In genomic region chr2:152172201-152172805, GRCh38 we compare ENCODE assay signal across 8 cellular contexts. TPM values are rescaled to one million over a fixed set of nuclear protein-coding genes. Genes with fewer than 3 reads are reported as not detected.
DNase-seq lines count a peak whose midpoint lies in the region; ATAC-seq and TF ChIP-seq lines count a peak whose summit lies in the region.
"Not testable (repeated sequence)": the region's sequence is repeated elsewhere in the genome, so short reads cannot be mapped to it uniquely, and the experiment has no call there.

No MANE protein-coding gene starts in this region.

- not testable (repeated sequence) for H3K27ac ChIP-seq in CD4-positive, alpha-beta T cell (ENCODE audit: low read depth, low read length)
- peak overlapping the region; percentile 0 for H3K27ac ChIP-seq in osteoblast (ENCODE audit: low read depth, low read length)
- H3K27ac ChIP-seq in suprapubic skin = peak overlapping the region; percentile 72

- peak overlapping the region; percentile 50 for H3K27ac Mint-ChIP-seq in CD4-positive, alpha-beta T cell
- H3K27ac Mint-ChIP-seq in activated CD4-positive, alpha-beta T cell treated with anti-CD3 and anti-CD28 coated beads, Interleukin-2, amount 10 ng/mL, durations not matched to agents 7 days and 5 days = peak overlapping the region; percentile 41
- H3K27ac Mint-ChIP-seq in central memory CD8-positive, alpha-beta T cell (ENCODE audit: low read depth) = peak overlapping the region; percentile 5
- peak overlapping the region; percentile 37 for H3K27ac Mint-ChIP-seq in memory B cell

- H3K4me1 Mint-ChIP-seq in CD4-positive, alpha-beta T cell (ENCODE audit: low read depth) = peaks cover 67% of the 10 kb centered on the region
- peaks cover 47% of the 10 kb centered on the region for H3K4me1 Mint-ChIP-seq in activated CD4-positive, alpha-beta T cell treated with anti-CD3 and anti-CD28 coated beads, Interleukin-2, amount 10 ng/mL, durations not matched to agents 7 days and 5 days
- H3K4me1 Mint-ChIP-seq in central memory CD8-positive, alpha-beta T cell = peaks cover 44% of the 10 kb centered on the region
- peaks cover 25% of the 10 kb centered on the region for H3K4me1 Mint-ChIP-seq in memory B cell

- H3K9ac ChIP-seq in Loucy (ENCODE audit: low read depth, low read length, poor library complexity, severe bottlenecking) = peak overlapping the region; percentile 25

- not testable (repeated sequence) for H2AFZ ChIP-seq in Loucy (ENCODE audit: low read length); osteoblast (ENCODE audit: low read length)

- H3K4me3 ChIP-seq in Loucy (ENCODE audit: low read length, poor library complexity, severe bottlenecking) = peak overlapping the region; percentile 30
- not testable (repeated sequence) for H3K4me3 ChIP-seq in fibroblast of mammary gland (ENCODE audit: control insufficient read depth, low read depth, low read length); osteoblast (ENCODE audit: insufficient read depth, low read length); suprapubic skin

- H3K36me3 ChIP-seq in Loucy (ENCODE audit: insufficient read depth, low read length); osteoblast (ENCODE audit: insufficient read depth, low read length); suprapubic skin: not testable (repeated sequence)

- not testable (repeated sequence) for H3K27me3 Mint-ChIP-seq in CD4-positive, alpha-beta T cell; activated CD4-positive, alpha-beta T cell treated with anti-CD3 and anti-CD28 coated beads, Interleukin-2, amount 10 ng/mL, durations not matched to agents 7 days and 5 days; central memory CD8-positive, alpha-beta T cell; memory B cell

- H3K4me2 ChIP-seq in Loucy (ENCODE audit: low read depth, low read length, poor library complexity, severe bottlenecking) (peak overlapping the region; percentile 64), osteoblast (ENCODE audit: insufficient read depth, low read length) (peak overlapping the region; percentile 28)

- 98% methylated on average over 7 of the region's 7 CpGs for WGBS in suprapubic skin

- ATAC-seq in CD4-positive, alpha-beta T cell (ENCODE audit: poor library complexity); central memory CD8-positive, alpha-beta T cell (replicated peaks; ENCODE audit: extremely low read depth, poor library complexity, severe bottlenecking); memory B cell (ENCODE audit: low read depth): not testable (repeated sequence)

- H3K9me3 Mint-ChIP-seq in CD4-positive, alpha-beta T cell; activated CD4-positive, alpha-beta T cell treated with anti-CD3 and anti-CD28 coated beads, Interleukin-2, amount 10 ng/mL, durations not matched to agents 7 days and 5 days; central memory CD8-positive, alpha-beta T cell; memory B cell: not testable (repeated sequence)

- peak overlapping the region; percentile 13 for H3K4me3 Mint-ChIP-seq in CD4-positive, alpha-beta T cell
- not testable (repeated sequence) for H3K4me3 Mint-ChIP-seq in activated CD4-positive, alpha-beta T cell treated with anti-CD3 and anti-CD28 coated beads, Interleukin-2, amount 10 ng/mL, durations not matched to agents 7 days and 5 days; central memory CD8-positive, alpha-beta T cell; memory B cell

- POLR2A ChIA-PET in CD4-positive, alpha-beta T cell (lab: Charles Lee); activated CD4-positive, alpha-beta T cell treated with anti-CD3 and anti-CD28 coated beads, Interleukin-2, amount 10 ng/mL, durations not matched to agents 7 days and 5 days (lab: Charles Lee): not testable (repeated sequence)

- not testable (repeated sequence) for H4K20me1 ChIP-seq in Loucy (ENCODE audit: insufficient read depth, low read length, poor library complexity, severe bottlenecking); osteoblast (ENCODE audit: insufficient read depth, low read length)

- not testable (repeated sequence) for H3K27me3 ChIP-seq in CD4-positive, alpha-beta T cell (ENCODE audit: control insufficient read depth, insufficient read depth, low read length); Loucy (ENCODE audit: insufficient read depth, low read length, poor library complexity, severe bottlenecking); osteoblast (ENCODE audit: insufficient read depth, low read length); suprapubic skin

- not testable (repeated sequence) for TF ChIP-seq POLR2A in suprapubic skin (IDR thresholded peaks at IDR 0.05)

- H3F3A ChIP-seq in Loucy (ENCODE audit: low read depth) = not testable (repeated sequence)

- H3K36me3 Mint-ChIP-seq in CD4-positive, alpha-beta T cell (ENCODE audit: low read depth) = peaks cover 26% of the 10 kb centered on the region
- H3K36me3 Mint-ChIP-seq in activated CD4-positive, alpha-beta T cell treated with anti-CD3 and anti-CD28 coated beads, Interleukin-2, amount 10 ng/mL, durations not matched to agents 7 days and 5 days (ENCODE audit: low read depth) = peaks cover 10% of the 10 kb centered on the region
- peaks cover 12% of the 10 kb centered on the region for H3K36me3 Mint-ChIP-seq in central memory CD8-positive, alpha-beta T cell (ENCODE audit: insufficient read depth)
- H3K36me3 Mint-ChIP-seq in memory B cell = not testable (repeated sequence)

- intact Hi-C loops in CD4-positive, alpha-beta T cell (cut with DNase I, micrococcal nuclease) = loop anchor here in 1 of 2 experiments (10.0 kb wide), 1 partner anchor 348 kb away; the partner anchor contains the start of gene ARL5A

- peaks cover 67% of the 10 kb centered on the region for H3K79me2 ChIP-seq in Loucy (ENCODE audit: insufficient read depth, low read length)
- peaks cover 75% of the 10 kb centered on the region for H3K79me2 ChIP-seq in osteoblast (ENCODE audit: insufficient read depth, low read length)

- H3K4me1 ChIP-seq in Loucy (ENCODE audit: insufficient read depth, low read length, poor library complexity, severe bottlenecking) = peaks cover 31% of the 10 kb centered on the region
- H3K4me1 ChIP-seq in osteoblast (ENCODE audit: insufficient read depth, low read length) = peaks cover 23% of the 10 kb centered on the region
- peaks cover 57% of the 10 kb centered on the region for H3K4me1 ChIP-seq in suprapubic skin

- not testable (repeated sequence) for TF ChIP-seq EP300 in suprapubic skin (IDR thresholded peaks at IDR 0.05)

- not testable (repeated sequence) for H3K9me2 ChIP-seq in Loucy (replicated peaks; ENCODE audit: low read depth, low read length)

- CTCF ChIA-PET in CD4-positive, alpha-beta T cell (lab: Charles Lee) = interaction anchor here (1.6 kb wide), 1 partner anchor 8 kb away, joined by 4 read pairs; no protein-coding TSS in a partner anchor
- CTCF ChIA-PET in activated CD4-positive, alpha-beta T cell treated with anti-CD3 and anti-CD28 coated beads, Interleukin-2, amount 10 ng/mL, durations not matched to agents 7 days and 5 days (lab: Charles Lee) = not testable (repeated sequence)

- not testable (repeated sequence) for TF ChIP-seq CTCF in CD4-positive, alpha-beta T cell (IDR thresholded peaks at IDR 0.05); Loucy (conservative IDR thresholded peaks at IDR 0.05; ENCODE audit: low read length); fibroblast of mammary gland (conservative IDR thresholded peaks at IDR 0.05; ENCODE audit: control insufficient read depth, insufficient read depth, low read depth, low read length); osteoblast (IDR thresholded peaks at IDR 0.05; ENCODE audit: extremely low read depth, low read depth, low read length); suprapubic skin (IDR thresholded peaks at IDR 0.05)

- not testable (repeated sequence) for H3K9me3 ChIP-seq in CD4-positive, alpha-beta T cell (ENCODE audit: control insufficient read depth, low read length); Loucy (ENCODE audit: insufficient read depth, low read depth, low read length); osteoblast (ENCODE audit: low read depth, low read length); suprapubic skin

- not testable (repeated sequence) for DNase-seq in CD4-positive, alpha-beta T cell; activated CD4-positive, alpha-beta T cell treated with anti-CD3 and anti-CD28 coated beads, Interleukin-2, amount 10 ng/mL, durations not matched to agents 7 days and 5 days; central memory CD8-positive, alpha-beta T cell (ENCODE audit: low spot score in 2 of 2); memory B cell (ENCODE audit: low spot score in 2 of 2); osteoblast (ENCODE audit: insufficient read length, low spot score, missing footprints); suprapubic skin (ENCODE audit: low spot score in 2 of 2)
- DNase-seq in fibroblast of mammary gland (ENCODE audit: low read depth) = peak; percentile 36

RNA-seq across cellular contexts. Expression of gene STAM2, which starts 3.3 kb away (rescaled TPM):
- total RNA-seq in CD4-positive, alpha-beta T cell = 1 to 10 TPM; 4.1 to 4.9 TPM
- total RNA-seq in activated CD4-positive, alpha-beta T cell treated with anti-CD3 and anti-CD28 coated beads, Interleukin-2, amount 10 ng/mL, durations not matched to agents 7 days and 5 days = 10 to 100 TPM; 16.5 to 20.1 TPM
- total RNA-seq in osteoblast (51.6 and 52.5 TPM in 2 replicates), suprapubic skin (10 to 100 TPM; 27.4 to 42.2 (median 35.5) TPM)
